1 cellular context compared by ENCODE assay signal in genomic region chr20:46090095-46090388, GRCh38.
TF ChIP-seq lines count a peak whose summit lies in the region.

No MANE protein-coding gene starts in this region.

TF ChIP-seq in HepG2, 621 proteins besides CTCF, POLR2A, EP300 and RAD21 (continues in another document):
- TF ChIP-seq ZEB1 (IDR thresholded peaks at IDR 0.05; ENCODE audit: insufficient replicate concordance, low read depth) (no peak), KAT2B (IDR thresholded peaks at IDR 0.05; ENCODE audit: borderline replicate concordance, low read depth, low read length) (no peak), ZNF205 (CRISPR knock-in tag; IDR thresholded peaks at IDR 0.05) (no peak), RARG (CRISPR knock-in tag; IDR thresholded peaks at IDR 0.05; ENCODE audit: low read depth) (no peak), DDIT3 (CRISPR knock-in tag; IDR thresholded peaks at IDR 0.05) (0 out of 2 replicates have a peak, but pooled peaks have one; percentile 10), ZFY (CRISPR knock-in tag; IDR thresholded peaks at IDR 0.05) (no peak), ZNF33B (CRISPR knock-in tag; IDR thresholded peaks at IDR 0.05) (0 out of 2 replicates have a peak, but pooled peaks have one; percentile 13), BORCS8-MEF2B (CRISPR knock-in tag; IDR thresholded peaks at IDR 0.05) (no peak), ZFP36L1 (CRISPR knock-in tag; IDR thresholded peaks at IDR 0.05) (peak; percentile 63; the same call in 1 of the 2 replicates), GATAD2A (CRISPR knock-in tag; IDR thresholded peaks at IDR 0.05) (0 out of 2 replicates have a peak, but pooled peaks have one; percentile 5), PAXIP1 (CRISPR knock-in tag; conservative IDR thresholded peaks at IDR 0.05) (0 out of 2 replicates have a peak, but pooled peaks have one; percentile 9), ZGPAT (CRISPR knock-in tag; IDR thresholded peaks at IDR 0.05) (peak; percentile 16), ZFP36 (IDR thresholded peaks at IDR 0.05; ENCODE audit: borderline replicate concordance, low read depth, low read length, partially characterized antibody) (peak; percentile 4), GTF3A (CRISPR knock-in tag; conservative IDR thresholded peaks at IDR 0.05) (no peak), THAP8 (CRISPR knock-in tag; IDR thresholded peaks at IDR 0.05; ENCODE audit: borderline replicate concordance) (0 out of 2 replicates have a peak, but pooled peaks have one; percentile 84), ARID3A (IDR thresholded peaks at IDR 0.05; ENCODE audit: low read depth, low read length) (no peak), JARID2 (CRISPR knock-in tag; IDR thresholded peaks at IDR 0.05; ENCODE audit: insufficient replicate concordance) (no peak), MED1 (CRISPR knock-in tag; IDR thresholded peaks at IDR 0.05) (peak; percentile 9; the same call in 1 of the 2 replicates), ATF6 (CRISPR knock-in tag; conservative IDR thresholded peaks at IDR 0.05) (no peak), ZNF720 (CRISPR knock-in tag; IDR thresholded peaks at IDR 0.05) (no peak), ATF2 (CRISPR knock-in tag; IDR thresholded peaks at IDR 0.05) (no peak), TEAD2 (CRISPR knock-in tag; IDR thresholded peaks at IDR 0.05) (no peak), ADNP (CRISPR knock-in tag; IDR thresholded peaks at IDR 0.05) (no peak), ZNF431 (CRISPR knock-in tag; IDR thresholded peaks at IDR 0.05; ENCODE audit: borderline replicate concordance, low read depth) (no peak), ZNF619 (CRISPR knock-in tag; IDR thresholded peaks at IDR 0.05) (no peak), ZNF337 (CRISPR knock-in tag; IDR thresholded peaks at IDR 0.05; ENCODE audit: borderline replicate concordance, low read depth) (0 out of 2 replicates have a peak, but pooled peaks have one; percentile 3), MXD3 (CRISPR knock-in tag; IDR thresholded peaks at IDR 0.05) (no peak), ZNF235 (CRISPR knock-in tag; IDR thresholded peaks at IDR 0.05; ENCODE audit: borderline replicate concordance) (no peak), ZNF652 (CRISPR knock-in tag; IDR thresholded peaks at IDR 0.05; ENCODE audit: borderline replicate concordance, low read depth) (no peak), ZSCAN21 (CRISPR knock-in tag; IDR thresholded peaks at IDR 0.05; ENCODE audit: borderline replicate concordance) (no peak), POGK (CRISPR knock-in tag; conservative IDR thresholded peaks at IDR 0.05) (no peak), MBNL3 (CRISPR knock-in tag; conservative IDR thresholded peaks at IDR 0.05) (no peak), ZNF225 (CRISPR knock-in tag; IDR thresholded peaks at IDR 0.05) (no peak), KLF11 (CRISPR knock-in tag; IDR thresholded peaks at IDR 0.05) (no peak), FOXO4 (CRISPR knock-in tag; conservative IDR thresholded peaks at IDR 0.05) (0 out of 2 replicates have a peak, but pooled peaks have one; percentile 87), TRIM24 (CRISPR knock-in tag; IDR thresholded peaks at IDR 0.05) (no peak), GZF1 (CRISPR knock-in tag; IDR thresholded peaks at IDR 0.05) (no peak), ESRRA (CRISPR knock-in tag; IDR thresholded peaks at IDR 0.05; ENCODE audit: low read depth) (no peak), MXI1 (IDR thresholded peaks at IDR 0.05; ENCODE audit: borderline replicate concordance, low read depth, low read length) (no peak), ZNF362 (CRISPR knock-in tag; IDR thresholded peaks at IDR 0.05; ENCODE audit: borderline replicate concordance) (no peak), TCF7L2 (IDR thresholded peaks at IDR 0.05; ENCODE audit: low read depth, low read length) (no peak), NCOR1 (IDR thresholded peaks at IDR 0.05; ENCODE audit: borderline replicate concordance, low read length) (no peak), RAD51 (IDR thresholded peaks at IDR 0.05; ENCODE audit: borderline replicate concordance) (no peak), GTF2F1 (IDR thresholded peaks at IDR 0.05; ENCODE audit: low read length) (no peak), TMF1 (CRISPR knock-in tag; IDR thresholded peaks at IDR 0.05; ENCODE audit: low read depth) (no peak), ZNF460 (CRISPR knock-in tag; IDR thresholded peaks at IDR 0.05; ENCODE audit: borderline replicate concordance) (no peak), ATAD3A (CRISPR knock-in tag; IDR thresholded peaks at IDR 0.05) (no peak; the same call in 1 of the 2 replicates), ZBTB7B (CRISPR knock-in tag; IDR thresholded peaks at IDR 0.05) (0 out of 2 replicates have a peak, but pooled peaks have one; percentile 73), ZNF263 (CRISPR knock-in tag; IDR thresholded peaks at IDR 0.05) (no peak), E2F5 (CRISPR knock-in tag; conservative IDR thresholded peaks at IDR 0.05) (no peak; the same call in 1 of the 2 replicates), POLR2AphosphoS2 (IDR thresholded peaks at IDR 0.05; ENCODE audit: low read depth, low read length) (0 out of 2 replicates have a peak, but pooled peaks have one; percentile 1)
